38 cellular contexts compared by ENCODE assay signal in the genomic region with DNA sequence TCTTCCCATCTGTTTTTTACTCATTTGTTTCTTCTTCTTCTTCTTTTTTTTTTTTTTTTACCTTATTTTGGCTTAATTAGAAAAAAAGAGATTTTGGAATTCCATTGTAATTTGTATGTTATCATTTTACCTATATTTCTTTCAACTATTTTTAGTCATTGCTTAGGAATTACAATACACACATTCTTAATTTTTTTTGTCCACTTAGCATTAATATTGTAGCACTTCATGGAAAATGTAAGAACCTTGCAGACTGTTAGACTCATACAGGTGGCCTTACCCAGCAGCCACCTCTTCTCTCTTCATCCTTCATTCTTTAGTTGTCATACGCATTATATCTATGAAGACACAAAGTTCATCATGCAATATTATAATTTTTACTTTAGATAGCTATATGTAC. TPM values are rescaled to one million over a fixed set of nuclear protein-coding genes. Genes with fewer than 3 reads are reported as not detected.
"Had no signal": no experiment of that assay in that cellular context is flagged by ENCODE, and none has a peak within 500 bp of the region (broad histone marks: within the 10 kb centered on the region; RNA-seq: fewer than 3 reads in every experiment).

No MANE protein-coding gene starts in this region.

- H3K27me3 ChIP-seq: MG63 had no signal

- H3K36me3 ChIP-seq: MG63 had no signal

- H3K4me3 ChIP-seq: MG63 had no signal

- DNase-seq: Karpas-422, Kasumi-1, MG63, MM.1S, MV-4-11, NCI-H1048, NCI-H1092, NCI-H1092 treated with DMSO at 0.1 percent for 48 hours, NCI-H1105, NCI-H1105 treated with DMSO at 0.1 percent for 48 hours, NCI-H1417, NCI-H1417 treated with DMSO at 0.1 percent for 48 hours, NCI-H1436, NCI-H1436 treated with DMSO at 0.1 percent for 48 hours, NCI-H146, NCI-H1694, NCI-H1694 treated with DMSO at 0.1 percent for 48 hours, NCI-H187, NCI-H187 treated with DMSO at 0.1 percent for 48 hours, NCI-H1930, NCI-H2029, NCI-H2029 treated with DMSO at 0.1 percent for 48 hours, NCI-H2081, NCI-H2081 treated with DMSO at 0.1 percent for 48 hours, NCI-H2107, NCI-H2171, NCI-H2171 treated with DMSO at 0.1 percent for 48 hours, NCI-H2227 treated with DMSO at 0.1 percent for 48 hours, NCI-H226, NCI-H345, NCI-H446, NCI-H446 treated with DMSO at 0.1 percent for 48 hours, NCI-H510A, NCI-H510A treated with DMSO at 0.1 percent for 48 hours, NCI-H524 had no signal

RNA-seq across cellular contexts. Expression of a gene that starts 46.5 kb away (rescaled TPM):
- total RNA-seq: LHCN-M2, MCF 10A, NCI-H460 had no signal
